16 cellular contexts compared by ENCODE assay signal in genomic region chr18:36638224-36638623, GRCh38.
DNase-seq lines count a peak whose midpoint lies in the region; ATAC-seq and TF ChIP-seq lines count a peak whose summit lies in the region.
"Had no signal": no experiment of that assay in that cellular context is flagged by ENCODE, and none has a peak within 500 bp of the region (broad histone marks: within the 10 kb centered on the region; RNA-seq: fewer than 3 reads in every experiment).

No MANE protein-coding gene starts in this region.

- no peak for TF ChIP-seq POLR2A in spleen (IDR thresholded peaks at IDR 0.05)

- H3K4me1 ChIP-seq in spleen: no peaks in the 10 kb centered on the region
- H3K4me1 ChIP-seq: thyroid gland had no signal

- ATAC-seq in GM18868 (IDR thresholded peaks at IDR 0.05; ENCODE audit: unreplicated experiment) (peak; percentile 87), GM21526 (IDR thresholded peaks at IDR 0.05; ENCODE audit: low FRiP score, unreplicated experiment) (peak; percentile 95), HG03064 (IDR thresholded peaks at IDR 0.05; ENCODE audit: low read depth, unreplicated experiment) (peak; percentile 90)

- whole genome bisulfite sequencing in spleen, 5 donors: 67 to 96% (median 79%) methylated on average over 4 of the region's 4 CpGs

- H3K27ac ChIP-seq in spleen: no peak overlapping the region
- H3K27ac ChIP-seq: thyroid gland had no signal

- H3K9me3 Mint-ChIP-seq in mesothelial cell of epicardium: no peaks in the 10 kb centered on the region
- H3K9me3 Mint-ChIP-seq: CD4-positive, alpha-beta T cell; dendritic cell treated with granulocyte-macrophage colony-stimulating factor and Interleukin-4, amounts not matched to agents 40 ng/mL and 50 ng/mL, for 4 days had no signal

- no peaks in the 10 kb centered on the region for H3K36me3 Mint-ChIP-seq in mesothelial cell of epicardium
- H3K36me3 Mint-ChIP-seq: IgD-negative memory B cell had no signal

- no peaks in the 10 kb centered on the region for H3K27me3 Mint-ChIP-seq in mesothelial cell of epicardium (ENCODE audit: low read depth)
- H3K27me3 Mint-ChIP-seq: dendritic cell treated with granulocyte-macrophage colony-stimulating factor and Interleukin-4, amounts not matched to agents 40 ng/mL and 50 ng/mL, for 4 days; IgD-negative memory B cell had no signal

- H3K4me1 Mint-ChIP-seq in mesothelial cell of epicardium: peaks cover 20% of the 10 kb centered on the region
- H3K4me1 Mint-ChIP-seq: IgD-negative memory B cell had no signal

- TF ChIP-seq CTCF in mesothelial cell of epicardium (IDR thresholded peaks at IDR 0.05; ENCODE audit: unreplicated experiment) (no peak), spleen (IDR thresholded peaks at IDR 0.05 in 8 of 11, conservative IDR thresholded peaks at IDR 0.05 in 3 of 11) (no peak)

- H3K27ac Mint-ChIP-seq in mesothelial cell of epicardium: peak overlapping the region; percentile 13
- H3K27ac Mint-ChIP-seq: CD4-positive, alpha-beta T cell; dendritic cell treated with granulocyte-macrophage colony-stimulating factor and Interleukin-4, amounts not matched to agents 40 ng/mL and 50 ng/mL, for 4 days; IgD-negative memory B cell had no signal

- no peaks in the 10 kb centered on the region for H3K9me3 ChIP-seq in spleen
- H3K9me3 ChIP-seq: thyroid gland had no signal

- peaks cover 0 to 29% (median 0%) of the 10 kb centered on the region in 7 donors for H3K27me3 ChIP-seq in spleen (replicated peaks in 1 of 7)
- H3K27me3 ChIP-seq: thyroid gland had no signal

- H3K36me3 ChIP-seq in spleen: no peaks in the 10 kb centered on the region
- H3K36me3 ChIP-seq: thyroid gland had no signal

- DNase-seq in mesothelial cell of epicardium (ENCODE audit: low spot score in 2 of 2, unreplicated experiment in 2 of 2) (no peak), spleen (no peak)
- no peak for DNase-seq in activated CD4-positive, CD25-positive, alpha-beta regulatory T cell (lab: John Stamatoyannopoulos, UW)
- DNase-seq in stimulated activated CD4-positive, alpha-beta T cell treated with anti-CD3 and anti-CD28 coated beads, Interleukin-2, amount 100 ng/mL, for 24 hours: no peak
- DNase-seq in activated naive CD4-positive, alpha-beta T cell (lab: John Stamatoyannopoulos, UW): no peak
- DNase-seq: activated CD4-positive, alpha-beta T cell treated with anti-CD3 and anti-CD28 coated beads for 1 hour; activated naive CD4-positive, alpha-beta T cell treated with anti-CD3 and anti-CD28 coated beads, Interleukin-2, amount 50 U/mL, for 16 hours; CD4-positive, alpha-beta T cell; NCI-H2171; thyroid gland had no signal

- intact Hi-C loops in spleen (cut with DNase I; ENCODE audit: low total_unique reads): no loop called here

- no peak overlapping the region for H3K4me3 ChIP-seq in spleen
- H3K4me3 ChIP-seq: lung, thyroid gland had no signal

- no peak overlapping the region for H3K4me3 Mint-ChIP-seq in mesothelial cell of epicardium
- H3K4me3 Mint-ChIP-seq: CD4-positive, alpha-beta T cell; dendritic cell treated with granulocyte-macrophage colony-stimulating factor and Interleukin-4, amounts not matched to agents 40 ng/mL and 50 ng/mL, for 4 days; IgD-negative memory B cell had no signal
